In genomic region chr17:4908711-4909496, GRCh38 we compare ENCODE assay signal across 8 cellular contexts. TPM values are rescaled to one million over a fixed set of nuclear protein-coding genes. Genes with fewer than 3 reads are reported as not detected.
DNase-seq lines count a peak whose midpoint lies in the region; FAIRE-seq and TF ChIP-seq lines count a peak whose summit lies in the region.

No MANE protein-coding gene starts in this region.

- intact Hi-C loops in testis (cut with DNase I; ENCODE audit: low total_unique reads), result no loop called here

- H3K4me3 ChIP-seq in testis, result no peak overlapping the region

- H3K27me3 ChIP-seq in testis, result no peaks in the 10 kb centered on the region

- peak overlapping the region in 1 of 2 donors; percentile 55 for H3K27ac ChIP-seq in testis

- DNase-seq in GM10266 (ENCODE audit: extremely low spot score), result peak; percentile 83
- DNase-seq in M059J (ENCODE audit: low read depth), result peak; percentile 85
- peak; percentile 69 for DNase-seq in SIG-M5 treated with dmso at 0.1 percent for 504 hours (lab: John Stamatoyannopoulos, UW; ENCODE audit: unreplicated experiment)
- DNase-seq in activated effector memory CD4-positive, alpha-beta T cell treated with anti-CD3 and anti-CD28 coated beads, Interleukin-2, amount 50 U/mL, for 16 hours, result peak; percentile 87
- DNase-seq in frontal cortex (ENCODE audit: low spot score in 2 of 2), result peak; percentile 67 to 85
- DNase-seq in non-pigmented ciliary epithelial cell (ENCODE audit: low read depth), result peak; percentile 60
- peak; percentile 91 for DNase-seq in testis
- no peak for DNase-seq in NCI-H1048 (lab: John Stamatoyannopoulos, UW)

- no peaks in the 10 kb centered on the region for H3K9me3 ChIP-seq in testis

- 17 to 46% methylated on average over 16 to 20 of the region's 20 CpGs for WGBS in testis, 2 donors

- H3K36me3 ChIP-seq in testis (ENCODE audit: low read depth, missing control alignments), result no peaks in the 10 kb centered on the region

- no peak for FAIRE-seq in frontal cortex (lab: Jason Lieb, UNC)

- peak; percentile 89 for TF ChIP-seq CTCF in GM10266 (IDR thresholded peaks at IDR 0.05; ENCODE audit: control insufficient read depth, insufficient read depth, low read depth, missing control alignments)
- TF ChIP-seq CTCF in testis (IDR thresholded peaks at IDR 0.05), result peak; percentile 57 to 87 (median 82)

- TF ChIP-seq POLR2A in testis (IDR thresholded peaks at IDR 0.05), result no peak

- H3K4me1 ChIP-seq in testis, result peaks cover 7% of the 10 kb centered on the region

RNA-seq across cellular contexts. Expression of gene CHRNE, which starts 6.0 kb away (rescaled TPM):
- total RNA-seq in M059J (2014; rRNA removed; shearing (Covaris generic)), result 0.02 TPM in 1 of 2 replicates, not detected in the other
- total RNA-seq in frontal cortex, result 0.82 TPM
- 1 to 10 TPM; 1.4 to 2.6 TPM for total RNA-seq in testis
- 1.4 TPM for polyA plus RNA-seq in testis (ENCODE audit: insufficient read depth, low read depth, low replicate concordance)

RNA-seq across cellular contexts. Expression of gene C17orf107, which starts 9.6 kb away (rescaled TPM):
- total RNA-seq in M059J (2014; rRNA removed; shearing (Covaris generic)), result 0.20 TPM in 1 of 2 replicates, not detected in the other
- total RNA-seq in frontal cortex (2.4 TPM), testis (1 to 10 TPM; 2.8 to 4.1 TPM)
- polyA plus RNA-seq in testis (ENCODE audit: insufficient read depth, low read depth, low replicate concordance), result 1.5 TPM

RNA-seq across cellular contexts. Expression of gene GP1BA, which starts 23.2 kb away (rescaled TPM):
- total RNA-seq in M059J (2014; rRNA removed; shearing (Covaris generic)), result 0.05 TPM in 1 of 2 replicates, not detected in the other
- not detected for total RNA-seq in frontal cortex
- total RNA-seq in testis, result under 1 TPM; 0.12 to 0.47 TPM
- polyA plus RNA-seq in testis (ENCODE audit: insufficient read depth, low read depth, low replicate concordance), result 0.88 TPM

RNA-seq across cellular contexts. Expression of gene SLC25A11, which starts 30.9 kb away (rescaled TPM):
- 87.0 and 103 TPM in 2 replicates for total RNA-seq in M059J (2014; rRNA removed; shearing (Covaris generic))
- total RNA-seq in frontal cortex, result 59.1 TPM
- 10 to 100 TPM; 23.7 to 25.9 TPM for total RNA-seq in testis
- polyA plus RNA-seq in testis (ENCODE audit: insufficient read depth, low read depth, low replicate concordance), result 24.3 TPM

RNA-seq across cellular contexts. Expression of gene RNF167, which starts 31.2 kb away (rescaled TPM):
- 27.8 and 30.5 TPM in 2 replicates for total RNA-seq in M059J (2014; rRNA removed; shearing (Covaris generic))
- 13.0 TPM for total RNA-seq in frontal cortex
- total RNA-seq in testis, result 100 to 1,000 TPM; 110 to 111 TPM
- 211 TPM for polyA plus RNA-seq in testis (ENCODE audit: insufficient read depth, low read depth, low replicate concordance)
